ENCODE assay signal across 17 cellular contexts in the genomic region with DNA sequence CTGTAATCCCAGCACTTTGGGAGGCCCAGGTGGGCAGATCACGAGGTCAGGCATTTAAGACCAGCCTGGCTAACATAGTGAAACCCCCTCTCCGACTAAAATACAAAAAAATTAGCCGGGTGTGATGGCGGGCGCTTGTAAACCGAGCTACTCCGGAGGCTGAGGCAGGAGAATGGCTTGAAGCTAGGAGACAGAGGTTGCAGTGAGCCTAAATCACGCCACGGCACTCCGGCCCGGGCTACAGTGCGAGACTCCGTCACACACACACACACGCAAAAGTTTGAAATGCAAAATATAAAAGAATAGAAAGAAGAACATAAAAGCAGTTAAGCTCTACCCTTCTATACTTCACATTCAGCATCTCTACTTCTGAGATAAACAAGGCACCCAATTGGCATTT.
DNase-seq lines count a peak whose midpoint lies in the region; ATAC-seq and TF ChIP-seq lines count a peak whose summit lies in the region.
"Had no signal": no experiment of that assay in that cellular context is flagged by ENCODE, and none has a peak within 500 bp of the region (broad histone marks: within the 10 kb centered on the region; RNA-seq: fewer than 3 reads in every experiment).

No MANE protein-coding gene starts in this region.

- H2AFZ ChIP-seq in GM23338, result no peak overlapping the region

- H3K27me3 ChIP-seq in GM23338 (ENCODE audit: insufficient read depth) (peaks cover 3% of the 10 kb centered on the region; the same call in 1 of the 2 replicates), endodermal cell (ENCODE audit: control insufficient read depth, insufficient read depth, low read length, poor library complexity, severe bottlenecking) (no peaks in the 10 kb centered on the region), testis (no peaks in the 10 kb centered on the region), suprapubic skin (no peaks in the 10 kb centered on the region)
- no peaks in the 10 kb centered on the region for H3K27me3 ChIP-seq in CD8-positive, alpha-beta T cell (ENCODE audit: insufficient read depth, low read length)
- H3K27me3 ChIP-seq: BE2C, BLaER1 had no signal

- H3K4me3 Mint-ChIP-seq in GM23338 (no peak overlapping the region), endodermal cell (no peak overlapping the region)
- H3K4me3 Mint-ChIP-seq in CD8-positive, alpha-beta T cell, result no peak overlapping the region
- H3K4me3 Mint-ChIP-seq: CD14-positive monocyte; CD4-positive, alpha-beta memory T cell; CD4-positive, CD25-positive, alpha-beta regulatory T cell had no signal

- H3K36me3 Mint-ChIP-seq in GM23338 (ENCODE audit: low read depth) (no peaks in the 10 kb centered on the region), endodermal cell (ENCODE audit: low read depth) (peaks cover 2% of the 10 kb centered on the region)
- no peaks in the 10 kb centered on the region for H3K36me3 Mint-ChIP-seq in CD8-positive, alpha-beta T cell
- H3K36me3 Mint-ChIP-seq: CD14-positive monocyte; CD4-positive, alpha-beta memory T cell; CD4-positive, CD25-positive, alpha-beta regulatory T cell had no signal

- H3K4me1 Mint-ChIP-seq in GM23338 (peaks cover 42% of the 10 kb centered on the region), endodermal cell (peaks cover 20% of the 10 kb centered on the region)
- H3K4me1 Mint-ChIP-seq in CD8-positive, alpha-beta T cell (ENCODE audit: low read depth), result no peaks in the 10 kb centered on the region
- H3K4me1 Mint-ChIP-seq: CD14-positive monocyte; CD4-positive, alpha-beta memory T cell; CD4-positive, CD25-positive, alpha-beta regulatory T cell had no signal

- H3K36me3 ChIP-seq in GM23338 (ENCODE audit: insufficient read depth) (no peaks in the 10 kb centered on the region), endodermal cell (ENCODE audit: control insufficient read depth, insufficient read depth, low read length) (no peaks in the 10 kb centered on the region), testis (ENCODE audit: low read depth, missing control alignments) (no peaks in the 10 kb centered on the region), suprapubic skin (no peaks in the 10 kb centered on the region)
- H3K36me3 ChIP-seq in CD8-positive, alpha-beta T cell (ENCODE audit: insufficient read depth, low read length), result no peaks in the 10 kb centered on the region
- H3K36me3 ChIP-seq: BE2C, BLaER1 had no signal

- TF ChIP-seq POLR2A in testis (IDR thresholded peaks at IDR 0.05) (no peak), suprapubic skin (IDR thresholded peaks at IDR 0.05) (no peak)

- DNase-seq in GM23338 (ENCODE audit: low spot score), result peak; percentile 4
- DNase-seq in endodermal cell, result peak; percentile 44
- DNase-seq in testis, result peak; percentile 17
- no peak for DNase-seq in suprapubic skin (ENCODE audit: low spot score in 2 of 2)
- no peak for DNase-seq in CD8-positive, alpha-beta T cell
- DNase-seq: BE2C; C1 segment of cervical spinal cord; Caco-2; Calu3; CD4-positive, alpha-beta memory T cell; CD4-positive, CD25-positive, alpha-beta regulatory T cell; DMS79 treated with DMSO at 0.1 percent for 48 hours; GF-D8 had no signal

- no peaks in the 10 kb centered on the region for H4K20me1 ChIP-seq in GM23338 (replicated peaks; ENCODE audit: insufficient read depth)
- H4K20me1 ChIP-seq: BLaER1 had no signal

- POLR2A ChIA-PET in CD8-positive, alpha-beta T cell (lab: Charles Lee), result no interaction called here

- CTCF ChIA-PET in CD8-positive, alpha-beta T cell (lab: Charles Lee), result no interaction called here

- no peak for TF ChIP-seq EP300 in suprapubic skin (IDR thresholded peaks at IDR 0.05)

- H3K27me3 Mint-ChIP-seq in GM23338 (ENCODE audit: insufficient read depth, low read depth, poor library complexity) (peaks cover 6% of the 10 kb centered on the region), endodermal cell (ENCODE audit: insufficient read depth) (no peaks in the 10 kb centered on the region)
- no peaks in the 10 kb centered on the region for H3K27me3 Mint-ChIP-seq in CD8-positive, alpha-beta T cell (ENCODE audit: low read depth)
- H3K27me3 Mint-ChIP-seq: CD4-positive, alpha-beta memory T cell; CD4-positive, CD25-positive, alpha-beta regulatory T cell had no signal

- peak overlapping the region; percentile 60 for H3K4me2 ChIP-seq in GM23338
- H3K4me2 ChIP-seq: A549, BLaER1 had no signal

- no peaks in the 10 kb centered on the region; the same call in 2 of the 3 replicates for H3K9me3 Mint-ChIP-seq in GM23338
- H3K9me3 Mint-ChIP-seq in endodermal cell, result peaks cover 2% of the 10 kb centered on the region
- H3K9me3 Mint-ChIP-seq in CD8-positive, alpha-beta T cell, result peaks cover 15% of the 10 kb centered on the region

- no peaks in the 10 kb centered on the region for H3K9me3 ChIP-seq in endodermal cell (ENCODE audit: control insufficient read depth, low read length)
- H3K9me3 ChIP-seq in testis, result no peaks in the 10 kb centered on the region
- H3K9me3 ChIP-seq in suprapubic skin, result no peaks in the 10 kb centered on the region
- peaks cover 4% of the 10 kb centered on the region for H3K9me3 ChIP-seq in CD8-positive, alpha-beta T cell (ENCODE audit: low read length)
- H3K9me3 ChIP-seq: A549, BE2C, BLaER1, Caco-2 had no signal

- H3K27ac Mint-ChIP-seq in GM23338 (no peak overlapping the region), endodermal cell (no peak overlapping the region)
- H3K27ac Mint-ChIP-seq in CD8-positive, alpha-beta T cell, result no peak overlapping the region
- H3K27ac Mint-ChIP-seq: CD14-positive monocyte; CD4-positive, alpha-beta memory T cell; CD4-positive, CD25-positive, alpha-beta regulatory T cell had no signal

- peaks cover 39% of the 10 kb centered on the region for H3K4me1 ChIP-seq in GM23338 (ENCODE audit: insufficient read depth)
- H3K4me1 ChIP-seq in endodermal cell (ENCODE audit: control insufficient read depth, insufficient read depth, low read length), result peaks cover 7% of the 10 kb centered on the region
- H3K4me1 ChIP-seq in testis, result no peaks in the 10 kb centered on the region
- no peaks in the 10 kb centered on the region for H3K4me1 ChIP-seq in suprapubic skin
- H3K4me1 ChIP-seq in CD8-positive, alpha-beta T cell (ENCODE audit: insufficient read depth, low read length), result no peaks in the 10 kb centered on the region
- H3K4me1 ChIP-seq: A549, BE2C, BLaER1, Caco-2 had no signal

- ATAC-seq in GM23338, result no peak; the same call in 2 of the 3 replicates
- ATAC-seq in CD8-positive, alpha-beta T cell, result no peak
- ATAC-seq: A549 had no signal

- H3K4me3 ChIP-seq in GM23338 (peak overlapping the region; percentile 8; the same call in 1 of the 2 replicates), endodermal cell (ENCODE audit: low read length) (no peak overlapping the region), testis (peak overlapping the region in 1 of 2 donors; percentile 1), suprapubic skin (no peak overlapping the region)
- no peak overlapping the region for H3K4me3 ChIP-seq in CD8-positive, alpha-beta T cell (ENCODE audit: low read depth, low read length)
- H3K4me3 ChIP-seq: A549, BLaER1 had no signal

- H3K9me2 ChIP-seq in GM23338 (ENCODE audit: insufficient read depth), result no peaks in the 10 kb centered on the region

- intact Hi-C loops in testis (cut with DNase I; ENCODE audit: low total_unique reads), result no loop called here
- intact Hi-C loops in CD8-positive, alpha-beta T cell (cut with DNase I, micrococcal nuclease), result no loop called here

- H3F3A ChIP-seq in GM23338 (replicated peaks; ENCODE audit: low read depth), result no peaks in the 10 kb centered on the region

- H3K27ac ChIP-seq in GM23338 (ENCODE audit: low read depth), result peak overlapping the region; percentile 70; the same call in 1 of the 2 replicates
- H3K27ac ChIP-seq in endodermal cell (ENCODE audit: low read depth, low read length), result no peak overlapping the region
- no peak overlapping the region for H3K27ac ChIP-seq in testis
- H3K27ac ChIP-seq in suprapubic skin, result no peak overlapping the region
- H3K27ac ChIP-seq in CD8-positive, alpha-beta T cell (ENCODE audit: low read depth, low read length), result no peak overlapping the region
- H3K27ac ChIP-seq: 22Rv1, A549, BLaER1 had no signal

- H3K9ac ChIP-seq in endodermal cell (ENCODE audit: extremely low read depth, low read length, poor library complexity, severe bottlenecking), result no peak overlapping the region
- H3K9ac ChIP-seq: BLaER1 had no signal

- H3K79me2 ChIP-seq in GM23338 (replicated peaks; ENCODE audit: insufficient read depth), result no peaks in the 10 kb centered on the region

- TF ChIP-seq CTCF in GM23338 (conservative IDR thresholded peaks at IDR 0.05; ENCODE audit: low read depth in 2 of 2) (no peak), endodermal cell (conservative IDR thresholded peaks at IDR 0.05) (no peak), testis (IDR thresholded peaks at IDR 0.05) (no peak), suprapubic skin (IDR thresholded peaks at IDR 0.05) (no peak)
- TF ChIP-seq CTCF in CD8-positive, alpha-beta T cell (IDR thresholded peaks at IDR 0.05), result no peak

- WGBS in endodermal cell (ENCODE audit: insufficient coverage in 1 of 2, insufficient read length in 1 of 2), 2 experiments, result 94 to 97% methylated on average over 6 to 10 of the region's 14 CpGs
- WGBS in testis, 2 donors, result 65 to 72% methylated on average over 14 of the region's 14 CpGs
- WGBS in suprapubic skin, result 81% methylated on average over 14 of the region's 14 CpGs

TF ChIP-seq in GM23338, 12 proteins besides CTCF, POLR2A, EP300 and RAD21 (continues in another document):
- TF ChIP-seq, protein P1, sequence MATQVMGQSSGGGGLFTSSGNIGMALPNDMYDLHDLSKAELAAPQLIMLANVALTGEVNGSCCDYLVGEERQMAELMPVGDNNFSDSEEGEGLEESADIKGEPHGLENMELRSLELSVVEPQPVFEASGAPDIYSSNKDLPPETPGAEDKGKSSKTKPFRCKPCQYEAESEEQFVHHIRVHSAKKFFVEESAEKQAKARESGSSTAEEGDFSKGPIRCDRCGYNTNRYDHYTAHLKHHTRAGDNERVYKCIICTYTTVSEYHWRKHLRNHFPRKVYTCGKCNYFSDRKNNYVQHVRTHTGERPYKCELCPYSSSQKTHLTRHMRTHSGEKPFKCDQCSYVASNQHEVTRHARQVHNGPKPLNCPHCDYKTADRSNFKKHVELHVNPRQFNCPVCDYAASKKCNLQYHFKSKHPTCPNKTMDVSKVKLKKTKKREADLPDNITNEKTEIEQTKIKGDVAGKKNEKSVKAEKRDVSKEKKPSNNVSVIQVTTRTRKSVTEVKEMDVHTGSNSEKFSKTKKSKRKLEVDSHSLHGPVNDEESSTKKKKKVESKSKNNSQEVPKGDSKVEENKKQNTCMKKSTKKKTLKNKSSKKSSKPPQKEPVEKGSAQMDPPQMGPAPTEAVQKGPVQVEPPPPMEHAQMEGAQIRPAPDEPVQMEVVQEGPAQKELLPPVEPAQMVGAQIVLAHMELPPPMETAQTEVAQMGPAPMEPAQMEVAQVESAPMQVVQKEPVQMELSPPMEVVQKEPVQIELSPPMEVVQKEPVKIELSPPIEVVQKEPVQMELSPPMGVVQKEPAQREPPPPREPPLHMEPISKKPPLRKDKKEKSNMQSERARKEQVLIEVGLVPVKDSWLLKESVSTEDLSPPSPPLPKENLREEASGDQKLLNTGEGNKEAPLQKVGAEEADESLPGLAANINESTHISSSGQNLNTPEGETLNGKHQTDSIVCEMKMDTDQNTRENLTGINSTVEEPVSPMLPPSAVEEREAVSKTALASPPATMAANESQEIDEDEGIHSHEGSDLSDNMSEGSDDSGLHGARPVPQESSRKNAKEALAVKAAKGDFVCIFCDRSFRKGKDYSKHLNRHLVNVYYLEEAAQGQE (IDR thresholded peaks at IDR 0.05; ENCODE audit: unreplicated experiment), result no peak
- no peak for TF ChIP-seq EZH2phosphoT487 (IDR thresholded peaks at IDR 0.05; ENCODE audit: unreplicated experiment)

Comparison
In these comparisons a context has a peak if more than half of its experiments do, and no peak if none do; other contexts are left out.
1. DNase-seq: peak in GM23338 (single experiment), endodermal cell (single experiment) and testis (single experiment); none in suprapubic skin (0 of 2) and CD8-positive, alpha-beta T cell (0 of 7).